27 cellular contexts compared by ENCODE assay signal in genomic region chr19:35430382-35431146, GRCh38. TPM values are rescaled to one million over a fixed set of nuclear protein-coding genes. Genes with fewer than 3 reads are reported as not detected.
DNase-seq lines count a peak whose midpoint lies in the region; ATAC-seq and TF ChIP-seq lines count a peak whose summit lies in the region.
"Had no signal": no experiment of that assay in that cellular context is flagged by ENCODE, and none has a peak within 500 bp of the region (broad histone marks: within the 10 kb centered on the region; RNA-seq: fewer than 3 reads in every experiment).

No MANE protein-coding gene starts in this region.

- peak overlapping the region in 10 of 11 experiments; percentile 30 to 99 (median 70); a peak in 18 of 22 replicates for H3K27ac ChIP-seq in BLaER1 treated with 17β-estradiol and CSF1 and Interleukin-3, amounts not matched to agents 10 nM and 100 nM
- H3K27ac ChIP-seq: brain microvascular endothelial cell, KMS-11, PC-9, right atrium auricular region had no signal

- peak overlapping the region in 1 of 10 experiments; percentile 4; a peak in 2 of 20 replicates for H3K4me3 ChIP-seq in BLaER1 treated with 17β-estradiol and CSF1 and Interleukin-3, amounts not matched to agents 10 nM and 100 nM
- H3K4me3 ChIP-seq in NB4 (ENCODE audit: low read depth, low read length) (no peak overlapping the region), fibroblast of villous mesenchyme (ENCODE audit: low read depth, low read length) (no peak overlapping the region)
- H3K4me3 ChIP-seq: PC-9, right atrium auricular region had no signal

- H3K27me3 Mint-ChIP-seq in natural killer cell treated with Interleukin-12 subunit alpha and Interleukin-12 subunit beta and Interleukin-15 and Interleukin-18, amount 100 ng/mL, for 72 hours: no peaks in the 10 kb centered on the region
- H3K27me3 Mint-ChIP-seq in stimulated activated naive B cell treated with anti-CD40 and anti-IgM and Interleukin-4, amounts not matched to agents 10 μg/mL and 1 μg/mL and 100 μg/mL, for 72 hours: peaks cover 14 to 18% of the 10 kb centered on the region in 2 donors

- peaks cover 17 to 80% (median 62%) of the 10 kb centered on the region in 10 experiments for H3K4me1 ChIP-seq in BLaER1 treated with 17β-estradiol and CSF1 and Interleukin-3, amounts not matched to agents 10 nM and 100 nM

- H3K4me3 Mint-ChIP-seq in natural killer cell treated with Interleukin-12 subunit alpha and Interleukin-12 subunit beta and Interleukin-15 and Interleukin-18, amount 100 ng/mL, for 72 hours: peak overlapping the region; percentile 1
- H3K4me3 Mint-ChIP-seq in stimulated activated naive B cell treated with anti-CD40 and anti-IgM and Interleukin-4, amounts not matched to agents 10 μg/mL and 1 μg/mL and 100 μg/mL, for 72 hours: no peak overlapping the region
- H3K4me3 Mint-ChIP-seq: activated naive CD8-positive, alpha-beta T cell treated with anti-CD3 and anti-CD28 coated beads, Interleukin-2, amount 50 U/mL, for 24 hours had no signal

- H3K27ac Mint-ChIP-seq in natural killer cell treated with Interleukin-12 subunit alpha and Interleukin-12 subunit beta and Interleukin-15 and Interleukin-18, amount 100 ng/mL, for 72 hours: no peak overlapping the region
- no peak overlapping the region for H3K27ac Mint-ChIP-seq in stimulated activated naive B cell treated with anti-CD40 and anti-IgM and Interleukin-4, amounts not matched to agents 10 μg/mL and 1 μg/mL and 100 μg/mL, for 72 hours
- H3K27ac Mint-ChIP-seq: activated naive CD8-positive, alpha-beta T cell treated with anti-CD3 and anti-CD28 coated beads, Interleukin-2, amount 50 U/mL, for 24 hours; CD4-positive, alpha-beta memory T cell had no signal

- no peak for TF ChIP-seq POLR2A in NB4 (IDR thresholded peaks at IDR 0.05; ENCODE audit: extremely low read depth, insufficient read length)

- H3K9ac ChIP-seq in BLaER1 treated with 17β-estradiol and CSF1 and Interleukin-3, amounts not matched to agents 10 nM and 100 nM: peak overlapping the region in 9 of 11 experiments; percentile 0 to 87 (median 54); a peak in 13 of 22 replicates
- H3K9ac ChIP-seq: KMS-11 had no signal

- no peaks in the 10 kb centered on the region for H4K20me1 ChIP-seq in BLaER1 treated with 17β-estradiol and CSF1 and Interleukin-3, amounts not matched to agents 10 nM and 100 nM

- TF ChIP-seq CTCF in NB4 (IDR thresholded peaks at IDR 0.05; ENCODE audit: low read depth, low read length): no peak
- no peak for TF ChIP-seq CTCF in fibroblast of villous mesenchyme (IDR thresholded peaks at IDR 0.05; ENCODE audit: insufficient read depth, low read depth, low read length)

- H3K9me3 ChIP-seq in BLaER1 treated with 17β-estradiol and CSF1 and Interleukin-3, amounts not matched to agents 10 nM and 100 nM (replicated peaks in 1 of 11): peaks cover 0 to 10% (median 8%) of the 10 kb centered on the region in 11 experiments; a peak in 13 of 22 replicates
- H3K9me3 ChIP-seq: right atrium auricular region had no signal

- H3K36me3 ChIP-seq in BLaER1 treated with 17β-estradiol and CSF1 and Interleukin-3, amounts not matched to agents 10 nM and 100 nM: no peaks in the 10 kb centered on the region
- H3K36me3 ChIP-seq: brain microvascular endothelial cell, right atrium auricular region had no signal

- H3K9me3 Mint-ChIP-seq in natural killer cell treated with Interleukin-12 subunit alpha and Interleukin-12 subunit beta and Interleukin-15 and Interleukin-18, amount 100 ng/mL, for 72 hours: no peaks in the 10 kb centered on the region
- peaks cover 8 to 17% of the 10 kb centered on the region in 2 donors for H3K9me3 Mint-ChIP-seq in stimulated activated naive B cell treated with anti-CD40 and anti-IgM and Interleukin-4, amounts not matched to agents 10 μg/mL and 1 μg/mL and 100 μg/mL, for 72 hours

- H3K4me2 ChIP-seq in BLaER1 treated with 17β-estradiol and CSF1 and Interleukin-3, amounts not matched to agents 10 nM and 100 nM: peak overlapping the region; percentile 3 to 99 (median 81); a peak in 21 of 22 replicates
- H3K4me2 ChIP-seq: KMS-11, PC-9 had no signal

- no peaks in the 10 kb centered on the region for H3K27me3 ChIP-seq in BLaER1 treated with 17β-estradiol and CSF1 and Interleukin-3, amounts not matched to agents 10 nM and 100 nM
- H3K27me3 ChIP-seq: brain microvascular endothelial cell, right atrium auricular region had no signal

- H3K4me1 Mint-ChIP-seq in natural killer cell treated with Interleukin-12 subunit alpha and Interleukin-12 subunit beta and Interleukin-15 and Interleukin-18, amount 100 ng/mL, for 72 hours (ENCODE audit: low read depth in 2 of 2): peaks cover 15 to 17% of the 10 kb centered on the region in 2 donors
- H3K4me1 Mint-ChIP-seq in stimulated activated naive B cell treated with anti-CD40 and anti-IgM and Interleukin-4, amounts not matched to agents 10 μg/mL and 1 μg/mL and 100 μg/mL, for 72 hours: peaks cover 2 to 15% of the 10 kb centered on the region in 2 donors

- no peaks in the 10 kb centered on the region for H3K36me3 Mint-ChIP-seq in natural killer cell treated with Interleukin-12 subunit alpha and Interleukin-12 subunit beta and Interleukin-15 and Interleukin-18, amount 100 ng/mL, for 72 hours
- H3K36me3 Mint-ChIP-seq in stimulated activated naive B cell treated with anti-CD40 and anti-IgM and Interleukin-4, amounts not matched to agents 10 μg/mL and 1 μg/mL and 100 μg/mL, for 72 hours: peaks cover 8 to 11% of the 10 kb centered on the region in 2 donors

- no peak for ATAC-seq in natural killer cell treated with Interleukin-12 subunit alpha and Interleukin-12 subunit beta and Interleukin-15 and Interleukin-18, amount 100 ng/mL, for 72 hours
- ATAC-seq in GM21723 (IDR thresholded peaks at IDR 0.05; ENCODE audit: unreplicated experiment): no peak
- ATAC-seq in HG03139 (IDR thresholded peaks at IDR 0.05; ENCODE audit: unreplicated experiment): no peak
- no peak for ATAC-seq in stimulated activated naive B cell treated with anti-CD40 and anti-IgM and Interleukin-4, amounts not matched to agents 10 μg/mL and 1 μg/mL and 100 μg/mL, for 72 hours (replicated peaks)
- ATAC-seq: activated naive CD8-positive, alpha-beta T cell treated with anti-CD3 and anti-CD28 coated beads, Interleukin-2, amount 50 U/mL, for 24 hours had no signal

- DNase-seq in NB4 (ENCODE audit: low read depth): peak; percentile 27
- DNase-seq in fibroblast of villous mesenchyme (ENCODE audit: low read depth): peak; percentile 15
- no peak for DNase-seq in natural killer cell treated with Interleukin-12 subunit alpha and Interleukin-12 subunit beta and Interleukin-15 and Interleukin-18, amount 100 ng/mL, for 72 hours (ENCODE audit: low spot score)
- DNase-seq in DMS79 treated with DMSO at 0.1 percent for 48 hours (lab: John Stamatoyannopoulos, UW): no peak
- no peak for DNase-seq in stimulated activated naive B cell treated with anti-CD40 and anti-IgM and Interleukin-4, amounts not matched to agents 10 μg/mL and 1 μg/mL and 100 μg/mL, for 72 hours
- DNase-seq: ACHN; activated CD8-positive, alpha-beta memory T cell treated with anti-CD3 and anti-CD28 coated beads, Interleukin-2, amount 50 U/mL, for 48 hours; activated effector memory CD4-positive, alpha-beta T cell treated with anti-CD3 and anti-CD28 coated beads, Interleukin-2, amount 50 U/mL, for 16 hours; activated naive CD8-positive, alpha-beta T cell treated with anti-CD3 and anti-CD28 coated beads, Interleukin-2, amount 50 U/mL, for 24 hours; brain microvascular endothelial cell; CD4-positive, alpha-beta memory T cell; head of caudate nucleus; NCI-H774; PC-9; stimulated activated CD8-positive, alpha-beta memory T cell treated with anti-CD3 and anti-CD28 coated beads, Interleukin-4, amount 100 ng/mL, for 48 hours; T-helper 2 cell had no signal

RNA-seq across cellular contexts. Expression of gene FFAR2, which starts 17.5 kb away (rescaled TPM):
- not detected in 2 replicates for total RNA-seq in fibroblast of villous mesenchyme
- not detected for total RNA-seq in natural killer cell treated with Interleukin-12 subunit alpha and Interleukin-12 subunit beta and Interleukin-15 and Interleukin-18, amount 100 ng/mL, for 72 hours
- total RNA-seq: H1, myocyte, osteocyte, PC-9 had no signal

RNA-seq across cellular contexts. Expression of gene GPR42, which starts 59.7 kb away (rescaled TPM):
- not detected in 2 replicates for total RNA-seq in fibroblast of villous mesenchyme
- total RNA-seq in natural killer cell treated with Interleukin-12 subunit alpha and Interleukin-12 subunit beta and Interleukin-15 and Interleukin-18, amount 100 ng/mL, for 72 hours: under 1 TPM in 1 of 2 donors, not detected in 1; 0.56 TPM
- total RNA-seq: CD4-positive, alpha-beta memory T cell; H1; lower leg skin; myocyte; osteocyte; PC-9; right atrium auricular region; SK-MEL-5 had no signal

RNA-seq across cellular contexts. Expression of gene KRTDAP, which starts 59.7 kb away (rescaled TPM):
- not detected in 2 replicates for total RNA-seq in fibroblast of villous mesenchyme
- not detected for total RNA-seq in natural killer cell treated with Interleukin-12 subunit alpha and Interleukin-12 subunit beta and Interleukin-15 and Interleukin-18, amount 100 ng/mL, for 72 hours
- total RNA-seq: CD4-positive, alpha-beta memory T cell; myocyte; osteocyte; PC-9; right atrium auricular region; SK-MEL-5; subcutaneous adipose tissue had no signal

Comparison
In these comparisons a context has a peak if more than half of its experiments do, and no peak if none do; other contexts are left out.
1. DNase-seq: peak in NB4 (single experiment) and fibroblast of villous mesenchyme (single experiment); none in natural killer cell treated with Interleukin-12 subunit alpha and Interleukin-12 subunit beta and Interleukin-15 and Interleukin-18, amount 100 ng/mL, for 72 hours (single experiment), DMS79 treated with DMSO at 0.1 percent for 48 hours (single experiment) and stimulated activated naive B cell treated with anti-CD40 and anti-IgM and Interleukin-4, amounts not matched to agents 10 μg/mL and 1 μg/mL and 100 μg/mL, for 72 hours (single experiment).